1 cellular context compared by ENCODE assay signal in genomic region chr18:31740180-31740579, GRCh38.
TF ChIP-seq lines count a peak whose summit lies in the region.

No MANE protein-coding gene starts in this region.

TF ChIP-seq in WTC11, 78 proteins besides CTCF, POLR2A, EP300 and RAD21:
- TF ChIP-seq ZBTB43 (CRISPR knock-in tag; IDR thresholded peaks at IDR 0.05) (no peak), USF2 (CRISPR knock-in tag; IDR thresholded peaks at IDR 0.05) (peak; percentile 56; the same call in 1 of the 2 replicates)
